2 cellular contexts compared by ENCODE assay signal in genomic region chr13:113489549-113490495, GRCh38.
TF ChIP-seq lines count a peak whose summit lies in the region.

No MANE protein-coding gene starts in this region.

TF ChIP-seq in SK-N-SH, 30 proteins besides CTCF, POLR2A, EP300 and RAD21:
- TF ChIP-seq IRF3 (IDR thresholded peaks at IDR 0.05; ENCODE audit: low read depth, low read length) (no peak), JUND (IDR thresholded peaks at IDR 0.05) (no peak), YY1 (IDR thresholded peaks at IDR 0.05; ENCODE audit: low read depth) (no peak), RFX5 (IDR thresholded peaks at IDR 0.05; ENCODE audit: low read length) (no peak)

TF ChIP-seq in GM12878, 131 proteins besides CTCF, POLR2A, EP300 and RAD21 (continued from another document):
- no peak for TF ChIP-seq IRF3 (IDR thresholded peaks at IDR 0.05)
- peak in 1 of 2 experiments; percentile 45; a peak in 1 of 3 replicates for TF ChIP-seq EGR1 (IDR thresholded peaks at IDR 0.05; ENCODE audit: borderline replicate concordance in 1 of 2, low read depth in 2 of 2, low read length in 2 of 2)
- 0 out of 2 replicates have a peak, but pooled peaks have one; percentile 31 for TF ChIP-seq TAF1 (IDR thresholded peaks at IDR 0.05; ENCODE audit: borderline replicate concordance, low read depth, low read length)
- 0 out of 2 replicates have a peak, but pooled peaks have one; percentile 2 for TF ChIP-seq ASH2L (IDR thresholded peaks at IDR 0.05; ENCODE audit: borderline replicate concordance, low read depth)
